22 cellular contexts compared by ENCODE assay signal in genomic region chr11:119745776-119746535, GRCh38.
"Had no signal": no experiment of that assay in that cellular context is flagged by ENCODE, and none has a peak within 500 bp of the region (broad histone marks: within the 10 kb centered on the region; RNA-seq: fewer than 3 reads in every experiment).

No MANE protein-coding gene starts in this region.

- DNase-seq: activated CD4-positive, alpha-beta memory T cell treated with anti-CD3 and anti-CD28 coated beads for 36 hours; activated CD4-positive, alpha-beta T cell treated with anti-CD3 and anti-CD28 coated beads, Interleukin-2, amount 10 ng/mL, durations not matched to agents 7 days and 5 days; activated gamma-delta T cell; activated naive CD4-positive, alpha-beta T cell treated with anti-CD3 and anti-CD28 coated beads for 36 hours; activated T-cell treated with anti-CD3 and anti-CD28 coated beads for 4 hours; activated T-cell treated with anti-CD3 and anti-CD28 coated beads, Interleukin-2, amount 50 U/mL, for 48 hours; Karpas-422; MM.1S; NCI-H1048; NCI-H1417; NCI-H1930; NCI-H2171; NCI-H2227 treated with DMSO at 0.1 percent for 48 hours; NCI-H446 treated with DMSO at 0.1 percent for 48 hours; NCI-H526; NCI-H774; SIG-M5; T-helper 17 cell; T-helper 9 cell had no signal

- H3K4me3 ChIP-seq: K562 had no signal

- ATAC-seq: activated T-helper 17 cell treated with anti-CD3 and anti-CD28 coated beads, Interleukin-2, amount 50 U/mL, for 72 hours; K562; T-helper 17 cell; WTC11 had no signal
